Comparison of ENCODE assay signal across 14 cellular contexts in genomic region chr1:77134359-77134758, GRCh38.
"Had no signal": no experiment of that assay in that cellular context is flagged by ENCODE, and none has a peak within 500 bp of the region (broad histone marks: within the 10 kb centered on the region; RNA-seq: fewer than 3 reads in every experiment).

No MANE protein-coding gene starts in this region.

- H3K9me3 Mint-ChIP-seq: brain; stimulated activated naive CD8-positive, alpha-beta T cell treated with anti-CD3 and anti-CD28 coated beads, Interleukin-15, Interleukin-2, amounts not matched to agents 100 ng/mL and 50 ng/mL, for 24 hours had no signal

- H3K27ac ChIP-seq: dorsolateral prefrontal cortex, esophagus muscularis mucosa, gastroesophageal sphincter, testis had no signal

- H3K27ac Mint-ChIP-seq: brain; stimulated activated naive CD8-positive, alpha-beta T cell treated with anti-CD3 and anti-CD28 coated beads, Interleukin-15, Interleukin-2, amounts not matched to agents 100 ng/mL and 50 ng/mL, for 24 hours had no signal

- ATAC-seq: gastroesophageal sphincter had no signal

- H3K4me3 Mint-ChIP-seq: brain; stimulated activated naive CD8-positive, alpha-beta T cell treated with anti-CD3 and anti-CD28 coated beads, Interleukin-15, Interleukin-2, amounts not matched to agents 100 ng/mL and 50 ng/mL, for 24 hours had no signal

- H3K27me3 Mint-ChIP-seq: brain; stimulated activated naive CD8-positive, alpha-beta T cell treated with anti-CD3 and anti-CD28 coated beads, Interleukin-15, Interleukin-2, amounts not matched to agents 100 ng/mL and 50 ng/mL, for 24 hours had no signal

- H3K9me3 ChIP-seq: esophagus muscularis mucosa, gastroesophageal sphincter, testis had no signal

- H3K36me3 ChIP-seq: esophagus muscularis mucosa, gastroesophageal sphincter had no signal

- H3K4me1 ChIP-seq: esophagus muscularis mucosa, gastroesophageal sphincter, testis had no signal

- H3K4me1 Mint-ChIP-seq: brain had no signal

- DNase-seq: activated CD4-positive, alpha-beta T cell treated with anti-CD3 and anti-CD28 coated beads, Interleukin-2, amount 50 U/mL, for 4 hours; activated CD4-positive, CD25-positive, alpha-beta regulatory T cell treated with anti-CD3 and anti-CD28 coated beads, Interleukin-2, amount 50 U/mL, for 72 hours; activated naive CD4-positive, alpha-beta T cell treated with anti-CD3 and anti-CD28 coated beads, Interleukin-2, amount 50 U/mL, for 16 hours; activated T-cell treated with anti-CD3 and anti-CD28 coated beads, Interleukin-2, amount 50 U/mL, for 1 hour; dorsolateral prefrontal cortex; kidney; stimulated activated CD4-positive, alpha-beta T cell treated with anti-CD3 and anti-CD28 coated beads, Interleukin-15, amount 100 ng/mL, for 24 hours; stimulated activated CD4-positive, alpha-beta T cell treated with anti-CD3 and anti-CD28 coated beads, Interleukin-4, amount 100 ng/mL, for 24 hours; T-helper 9 cell; testis had no signal

- H3K27me3 ChIP-seq: dorsolateral prefrontal cortex, esophagus muscularis mucosa, gastroesophageal sphincter, testis had no signal

- H3K4me3 ChIP-seq: dorsolateral prefrontal cortex, esophagus muscularis mucosa, gastroesophageal sphincter, testis had no signal
